ENCODE assay signal across 1 cellular context in the genomic region with DNA sequence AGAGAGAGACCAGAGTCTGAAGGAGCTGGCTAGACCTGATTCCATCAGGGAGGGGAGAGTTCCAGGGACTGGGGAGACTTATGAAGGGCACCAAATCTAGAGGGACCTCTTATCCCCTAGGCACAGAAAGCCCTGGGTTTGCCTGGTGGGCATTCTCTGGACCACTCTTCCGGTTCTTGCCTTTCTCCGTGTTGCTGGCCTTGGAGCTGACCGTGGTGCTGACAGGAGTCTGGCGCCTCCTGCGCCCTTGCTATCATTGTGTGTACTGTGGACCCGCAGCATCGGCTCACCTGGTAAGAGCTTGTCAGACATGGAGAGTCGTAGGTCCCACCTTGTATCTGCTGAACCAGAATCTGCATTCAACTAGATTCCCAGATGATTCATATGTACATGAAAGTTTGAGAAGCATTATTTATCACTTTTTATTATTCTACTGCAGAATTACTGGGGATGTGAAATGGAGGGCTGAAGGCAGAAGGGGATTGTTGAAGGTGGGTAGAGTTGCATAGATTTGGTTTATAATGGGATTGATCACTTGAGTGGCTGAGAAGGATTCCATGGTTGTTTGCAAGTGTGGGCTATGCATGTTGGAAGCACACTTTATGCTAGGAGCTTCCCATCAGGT.
TF ChIP-seq lines count a peak whose summit lies in the region.

No MANE protein-coding gene starts in this region.

TF ChIP-seq in HepG2, 621 proteins besides CTCF, POLR2A, EP300 and RAD21 (continues in another document):
- TF ChIP-seq MIXL1 (CRISPR knock-in tag; IDR thresholded peaks at IDR 0.05) (0 out of 2 replicates have a peak, but pooled peaks have one; percentile 38), SP140L (CRISPR knock-in tag; IDR thresholded peaks at IDR 0.05; ENCODE audit: borderline replicate concordance) (peak; percentile 87; the same call in 1 of the 2 replicates), CHD2 (IDR thresholded peaks at IDR 0.05; ENCODE audit: low read depth, low read length) (no peak), MXD3 (CRISPR knock-in tag; IDR thresholded peaks at IDR 0.05) (0 out of 2 replicates have a peak, but pooled peaks have one; percentile 65), ZNF749 (CRISPR knock-in tag; IDR thresholded peaks at IDR 0.05; ENCODE audit: borderline replicate concordance) (0 out of 2 replicates have a peak, but pooled peaks have one; percentile 51), ZNF773 (CRISPR knock-in tag; IDR thresholded peaks at IDR 0.05; ENCODE audit: borderline replicate concordance) (peak; percentile 73; the same call in 1 of the 2 replicates), ZNF792 (CRISPR knock-in tag; IDR thresholded peaks at IDR 0.05) (peak; percentile 71; the same call in 1 of the 2 replicates), NR1H2 (CRISPR knock-in tag; IDR thresholded peaks at IDR 0.05; ENCODE audit: borderline replicate concordance, low read depth) (0 out of 2 replicates have a peak, but pooled peaks have one; percentile 62), REL (CRISPR knock-in tag; conservative IDR thresholded peaks at IDR 0.05) (no peak), ZNF660 (CRISPR knock-in tag; IDR thresholded peaks at IDR 0.05; ENCODE audit: borderline replicate concordance, low read depth) (no peak), NFAT5 (CRISPR knock-in tag; IDR thresholded peaks at IDR 0.05) (0 out of 2 replicates have a peak, but pooled peaks have one; percentile 64), ZNF781 (CRISPR knock-in tag; IDR thresholded peaks at IDR 0.05; ENCODE audit: borderline replicate concordance, not compliant biosample characterization) (peak; percentile 73), ZNF441 (CRISPR knock-in tag; IDR thresholded peaks at IDR 0.05; ENCODE audit: borderline replicate concordance) (peak; percentile 75; the same call in 1 of the 2 replicates), TRIM24 (CRISPR knock-in tag; IDR thresholded peaks at IDR 0.05) (no peak), ZNF468 (CRISPR knock-in tag; IDR thresholded peaks at IDR 0.05) (0 out of 2 replicates have a peak, but pooled peaks have one; percentile 31), HNF4G (IDR thresholded peaks at IDR 0.05; ENCODE audit: borderline replicate concordance, low read depth, low read length) (no peak), HNF4G (CRISPR knock-in tag; IDR thresholded peaks at IDR 0.05; ENCODE audit: borderline replicate concordance, low read depth) (no peak), STAG1 (CRISPR knock-in tag; IDR thresholded peaks at IDR 0.05) (no peak), REPIN1 (CRISPR knock-in tag; IDR thresholded peaks at IDR 0.05; ENCODE audit: borderline replicate concordance, low read depth) (0 out of 2 replicates have a peak, but pooled peaks have one; percentile 19), HOXA9 (CRISPR knock-in tag; IDR thresholded peaks at IDR 0.05; ENCODE audit: borderline replicate concordance) (peak; percentile 63; the same call in 1 of the 2 replicates), ZMAT3 (CRISPR knock-in tag; conservative IDR thresholded peaks at IDR 0.05) (0 out of 2 replicates have a peak, but pooled peaks have one; percentile 48), HOXA5 (CRISPR knock-in tag; IDR thresholded peaks at IDR 0.05) (peak; percentile 76; the same call in 1 of the 2 replicates), ARID5B (CRISPR knock-in tag; IDR thresholded peaks at IDR 0.05) (peak; percentile 33; the same call in 1 of the 2 replicates), ZNF777 (CRISPR knock-in tag; IDR thresholded peaks at IDR 0.05) (0 out of 2 replicates have a peak, but pooled peaks have one; percentile 38), XRCC5 (optimal IDR thresholded peaks at IDR 0.05; ENCODE audit: low read length) (peak; percentile 67), BCL3 (CRISPR knock-in tag; IDR thresholded peaks at IDR 0.05) (0 out of 2 replicates have a peak, but pooled peaks have one; percentile 20), NFKB2 (CRISPR knock-in tag; IDR thresholded peaks at IDR 0.05; ENCODE audit: borderline replicate concordance) (peak; percentile 72), IRX3 (CRISPR knock-in tag; IDR thresholded peaks at IDR 0.05; ENCODE audit: borderline replicate concordance, low read depth) (peak; percentile 44; the same call in 1 of the 2 replicates), MTF1 (CRISPR knock-in tag; IDR thresholded peaks at IDR 0.05) (0 out of 2 replicates have a peak, but pooled peaks have one; percentile 35), ZFAT (CRISPR knock-in tag; conservative IDR thresholded peaks at IDR 0.05) (no peak)
- TF ChIP-seq, protein P1, sequence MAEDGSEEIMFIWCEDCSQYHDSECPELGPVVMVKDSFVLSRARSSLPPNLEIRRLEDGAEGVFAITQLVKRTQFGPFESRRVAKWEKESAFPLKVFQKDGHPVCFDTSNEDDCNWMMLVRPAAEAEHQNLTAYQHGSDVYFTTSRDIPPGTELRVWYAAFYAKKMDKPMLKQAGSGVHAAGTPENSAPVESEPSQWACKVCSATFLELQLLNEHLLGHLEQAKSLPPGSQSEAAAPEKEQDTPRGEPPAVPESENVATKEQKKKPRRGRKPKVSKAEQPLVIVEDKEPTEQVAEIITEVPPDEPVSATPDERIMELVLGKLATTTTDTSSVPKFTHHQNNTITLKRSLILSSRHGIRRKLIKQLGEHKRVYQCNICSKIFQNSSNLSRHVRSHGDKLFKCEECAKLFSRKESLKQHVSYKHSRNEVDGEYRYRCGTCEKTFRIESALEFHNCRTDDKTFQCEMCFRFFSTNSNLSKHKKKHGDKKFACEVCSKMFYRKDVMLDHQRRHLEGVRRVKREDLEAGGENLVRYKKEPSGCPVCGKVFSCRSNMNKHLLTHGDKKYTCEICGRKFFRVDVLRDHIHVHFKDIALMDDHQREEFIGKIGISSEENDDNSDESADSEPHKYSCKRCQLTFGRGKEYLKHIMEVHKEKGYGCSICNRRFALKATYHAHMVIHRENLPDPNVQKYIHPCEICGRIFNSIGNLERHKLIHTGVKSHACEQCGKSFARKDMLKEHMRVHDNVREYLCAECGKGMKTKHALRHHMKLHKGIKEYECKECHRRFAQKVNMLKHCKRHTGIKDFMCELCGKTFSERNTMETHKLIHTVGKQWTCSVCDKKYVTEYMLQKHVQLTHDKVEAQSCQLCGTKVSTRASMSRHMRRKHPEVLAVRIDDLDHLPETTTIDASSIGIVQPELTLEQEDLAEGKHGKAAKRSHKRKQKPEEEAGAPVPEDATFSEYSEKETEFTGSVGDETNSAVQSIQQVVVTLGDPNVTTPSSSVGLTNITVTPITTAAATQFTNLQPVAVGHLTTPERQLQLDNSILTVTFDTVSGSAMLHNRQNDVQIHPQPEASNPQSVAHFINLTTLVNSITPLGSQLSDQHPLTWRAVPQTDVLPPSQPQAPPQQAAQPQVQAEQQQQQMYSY (CRISPR knock-in tag; IDR thresholded peaks at IDR 0.05), result peak; percentile 85
- TF ChIP-seq, protein P2, sequence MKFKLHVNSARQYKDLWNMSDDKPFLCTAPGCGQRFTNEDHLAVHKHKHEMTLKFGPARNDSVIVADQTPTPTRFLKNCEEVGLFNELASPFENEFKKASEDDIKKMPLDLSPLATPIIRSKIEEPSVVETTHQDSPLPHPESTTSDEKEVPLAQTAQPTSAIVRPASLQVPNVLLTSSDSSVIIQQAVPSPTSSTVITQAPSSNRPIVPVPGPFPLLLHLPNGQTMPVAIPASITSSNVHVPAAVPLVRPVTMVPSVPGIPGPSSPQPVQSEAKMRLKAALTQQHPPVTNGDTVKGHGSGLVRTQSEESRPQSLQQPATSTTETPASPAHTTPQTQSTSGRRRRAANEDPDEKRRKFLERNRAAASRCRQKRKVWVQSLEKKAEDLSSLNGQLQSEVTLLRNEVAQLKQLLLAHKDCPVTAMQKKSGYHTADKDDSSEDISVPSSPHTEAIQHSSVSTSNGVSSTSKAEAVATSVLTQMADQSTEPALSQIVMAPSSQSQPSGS (CRISPR knock-in tag; IDR thresholded peaks at IDR 0.05), result no peak
- TF ChIP-seq, protein P3, sequence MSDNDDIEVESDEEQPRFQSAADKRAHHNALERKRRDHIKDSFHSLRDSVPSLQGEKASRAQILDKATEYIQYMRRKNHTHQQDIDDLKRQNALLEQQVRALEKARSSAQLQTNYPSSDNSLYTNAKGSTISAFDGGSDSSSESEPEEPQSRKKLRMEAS (IDR thresholded peaks at IDR 0.05), result no peak
- TF ChIP-seq, protein P4, sequence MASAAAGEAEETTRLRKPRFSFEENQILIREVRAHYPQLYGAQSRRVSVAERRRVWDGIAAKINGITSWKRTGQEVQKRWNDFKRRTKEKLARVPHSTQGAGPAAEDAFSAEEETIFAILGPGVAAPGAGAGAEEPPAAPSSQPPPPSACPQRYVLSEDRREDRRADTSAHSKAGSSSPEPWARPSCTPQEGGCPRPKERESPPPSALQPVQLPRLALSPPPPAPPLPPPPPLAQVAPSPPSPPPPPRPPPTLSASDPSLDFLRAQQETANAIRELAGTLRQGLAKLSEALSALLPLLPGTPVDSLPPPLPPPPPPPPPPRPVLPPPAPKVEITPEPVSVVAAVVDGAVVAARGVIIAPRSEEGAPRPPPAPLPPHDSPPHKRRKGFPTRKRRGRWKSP (CRISPR knock-in tag; IDR thresholded peaks at IDR 0.05), result no peak
- TF ChIP-seq, protein P5, sequence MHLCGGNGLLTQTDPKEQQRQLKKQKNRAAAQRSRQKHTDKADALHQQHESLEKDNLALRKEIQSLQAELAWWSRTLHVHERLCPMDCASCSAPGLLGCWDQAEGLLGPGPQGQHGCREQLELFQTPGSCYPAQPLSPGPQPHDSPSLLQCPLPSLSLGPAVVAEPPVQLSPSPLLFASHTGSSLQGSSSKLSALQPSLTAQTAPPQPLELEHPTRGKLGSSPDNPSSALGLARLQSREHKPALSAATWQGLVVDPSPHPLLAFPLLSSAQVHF (CRISPR knock-in tag; IDR thresholded peaks at IDR 0.05), result 0 out of 2 replicates have a peak, but pooled peaks have one; percentile 44
